ENCODE assay signal across 14 cellular contexts in genomic region chr12:64624035-64624434, GRCh38. TPM values are rescaled to one million over a fixed set of nuclear protein-coding genes. Genes with fewer than 3 reads are reported as not detected.
DNase-seq lines count a peak whose midpoint lies in the region; ATAC-seq and TF ChIP-seq lines count a peak whose summit lies in the region.
"Had no signal": no experiment of that assay in that cellular context is flagged by ENCODE, and none has a peak within 500 bp of the region (broad histone marks: within the 10 kb centered on the region; RNA-seq: fewer than 3 reads in every experiment).

No MANE protein-coding gene starts in this region.

- no peaks in the 10 kb centered on the region for H3K27me3 Mint-ChIP-seq in activated naive CD4-positive, alpha-beta T cell treated with anti-CD3 and anti-CD28 coated beads for 36 hours (ENCODE audit: low read depth)
- H3K27me3 Mint-ChIP-seq in stimulated activated naive B cell treated with anti-CD40 and anti-IgM and Interleukin-4, amounts not matched to agents 10 μg/mL and 1 μg/mL and 100 μg/mL, for 72 hours: no peaks in the 10 kb centered on the region

- H3K9me3 ChIP-seq in PC-9 (ENCODE audit: insufficient read depth, low read depth) (no peaks in the 10 kb centered on the region), esophagus squamous epithelium (no peaks in the 10 kb centered on the region), tibial artery (no peaks in the 10 kb centered on the region)
- H3K9me3 ChIP-seq: breast epithelium had no signal

- H3K36me3 ChIP-seq in PC-9 (ENCODE audit: low read depth): no peaks in the 10 kb centered on the region
- no peaks in the 10 kb centered on the region for H3K36me3 ChIP-seq in esophagus squamous epithelium
- no peaks in the 10 kb centered on the region for H3K36me3 ChIP-seq in tibial artery
- H3K36me3 ChIP-seq: breast epithelium had no signal

- peak overlapping the region; percentile 32 for H3K27ac Mint-ChIP-seq in activated naive CD4-positive, alpha-beta T cell treated with anti-CD3 and anti-CD28 coated beads for 36 hours
- H3K27ac Mint-ChIP-seq in stimulated activated naive B cell treated with anti-CD40 and anti-IgM and Interleukin-4, amounts not matched to agents 10 μg/mL and 1 μg/mL and 100 μg/mL, for 72 hours: no peak overlapping the region

- H3K27ac ChIP-seq in PC-9 (peak overlapping the region; percentile 100), esophagus squamous epithelium (peak overlapping the region in 3 of 4 donors; percentile 19 to 82 (median 80)), tibial artery (peak overlapping the region; percentile 80 to 88)

- H4K20me1 ChIP-seq in PC-9 (ENCODE audit: insufficient read depth): no peaks in the 10 kb centered on the region

- H3K4me1 ChIP-seq in PC-9 (replicated peaks; ENCODE audit: insufficient read depth): peaks cover 68% of the 10 kb centered on the region
- H3K4me1 ChIP-seq in esophagus squamous epithelium: peaks cover 10 to 79% (median 28%) of the 10 kb centered on the region in 3 donors
- peaks cover 0 to 99% (median 58%) of the 10 kb centered on the region in 4 donors for H3K4me1 ChIP-seq in tibial artery
- H3K4me1 ChIP-seq: breast epithelium had no signal

- no peaks in the 10 kb centered on the region for H3K9me3 Mint-ChIP-seq in activated naive CD4-positive, alpha-beta T cell treated with anti-CD3 and anti-CD28 coated beads for 36 hours
- no peaks in the 10 kb centered on the region for H3K9me3 Mint-ChIP-seq in stimulated activated naive B cell treated with anti-CD40 and anti-IgM and Interleukin-4, amounts not matched to agents 10 μg/mL and 1 μg/mL and 100 μg/mL, for 72 hours

- BruUV-seq in PC-9 (replicated peaks; lab: Mats Ljungman, UMichigan): no TSS peak

- H3K9me2 ChIP-seq in PC-9 (ENCODE audit: insufficient read depth): no peaks in the 10 kb centered on the region

- ATAC-seq in left lobe of liver: no peak
- ATAC-seq in stimulated activated naive B cell treated with anti-CD40 and anti-IgM and Interleukin-4, amounts not matched to agents 10 μg/mL and 1 μg/mL and 100 μg/mL, for 72 hours (replicated peaks): no peak
- ATAC-seq: Right ventricle myocardium inferior had no signal

- H3K79me2 ChIP-seq in PC-9 (ENCODE audit: low read depth): peaks cover 80% of the 10 kb centered on the region

- H2AFZ ChIP-seq in PC-9: no peak overlapping the region

- no peak for DNase-seq in activated naive CD4-positive, alpha-beta T cell treated with anti-CD3 and anti-CD28 coated beads for 36 hours
- no peak for DNase-seq in activated naive CD4-positive, alpha-beta T cell treated with Interleukin-2 at 50 U/mL for 16 hours
- no peak for DNase-seq in PC-9
- no peak for DNase-seq in esophagus squamous epithelium (lab: John Stamatoyannopoulos, UW)
- no peak for DNase-seq in tibial artery
- DNase-seq in left lobe of liver (ENCODE audit: low spot score): no peak
- DNase-seq in cerebellar cortex (ENCODE audit: low spot score): no peak
- no peak for DNase-seq in stimulated activated naive B cell treated with anti-CD40 and anti-IgM and Interleukin-4, amounts not matched to agents 10 μg/mL and 1 μg/mL and 100 μg/mL, for 72 hours
- DNase-seq: activated CD4-positive, alpha-beta T cell treated with anti-CD3 and anti-CD28 coated beads, Interleukin-2, amount 50 U/mL, for 48 hours; NCI-H1694 treated with DMSO at 0.1 percent for 48 hours; NCI-H524 treated with DMSO at 0.1 percent for 48 hours; T1000 had no signal

- intact Hi-C loops in activated naive CD4-positive, alpha-beta T cell treated with anti-CD3 and anti-CD28 coated beads for 36 hours (cut with micrococcal nuclease): loop anchor here (2.0 to 5.0 kb wide), 2 partner anchors 31 to 1543 kb away; partner anchors contain the start of gene TMBIM4
- intact Hi-C loops in PC-9 (cut with micrococcal nuclease; ENCODE audit: unreplicated experiment): loop anchor here (2.0 kb wide), 1 partner anchor 55 kb away; no protein-coding TSS in a partner anchor
- intact Hi-C loops in esophagus squamous epithelium (cut with DNase I): no loop called here
- intact Hi-C loops in tibial artery (cut with DNase I; ENCODE audit: low total_unique reads): no loop called here

- WGBS in esophagus squamous epithelium, 2 donors: 92% methylated on average over 4 of the region's 4 CpGs

- H3K4me2 ChIP-seq in PC-9: peak overlapping the region; percentile 78; the same call in 1 of the 2 replicates

- peaks cover 2% of the 10 kb centered on the region for H3K36me3 Mint-ChIP-seq in activated naive CD4-positive, alpha-beta T cell treated with anti-CD3 and anti-CD28 coated beads for 36 hours (ENCODE audit: low read depth)
- peaks cover 11 to 18% of the 10 kb centered on the region in 2 donors for H3K36me3 Mint-ChIP-seq in stimulated activated naive B cell treated with anti-CD40 and anti-IgM and Interleukin-4, amounts not matched to agents 10 μg/mL and 1 μg/mL and 100 μg/mL, for 72 hours

- no peak overlapping the region for H3K4me3 Mint-ChIP-seq in activated naive CD4-positive, alpha-beta T cell treated with anti-CD3 and anti-CD28 coated beads for 36 hours
- H3K4me3 Mint-ChIP-seq in stimulated activated naive B cell treated with anti-CD40 and anti-IgM and Interleukin-4, amounts not matched to agents 10 μg/mL and 1 μg/mL and 100 μg/mL, for 72 hours: peak overlapping the region in 1 of 2 donors; percentile 14

- TF ChIP-seq CTCF in PC-9 (conservative IDR thresholded peaks at IDR 0.05): no peak
- no peak for TF ChIP-seq CTCF in esophagus squamous epithelium (IDR thresholded peaks at IDR 0.05)
- no peak for TF ChIP-seq CTCF in tibial artery (IDR thresholded peaks at IDR 0.05)

- peaks cover 37% of the 10 kb centered on the region for H3F3A ChIP-seq in PC-9 (ENCODE audit: insufficient read depth, low read depth)

- H3K27me3 ChIP-seq in PC-9 (ENCODE audit: insufficient read depth, low read depth) (no peaks in the 10 kb centered on the region), esophagus squamous epithelium (no peaks in the 10 kb centered on the region), tibial artery (no peaks in the 10 kb centered on the region)
- H3K27me3 ChIP-seq: breast epithelium had no signal

- CTCF ChIA-PET in activated naive CD4-positive, alpha-beta T cell treated with anti-CD3 and anti-CD28 coated beads for 36 hours (lab: Charles Lee): interaction anchor here (0.6 kb wide), 2 partner anchors 30 to 120 kb away, joined by 3 read pairs; no protein-coding TSS in a partner anchor
- CTCF ChIA-PET in PC-9 (lab: Charles Lee): no interaction called here

- H3K4me3 ChIP-seq in PC-9 (no peak overlapping the region), esophagus squamous epithelium (no peak overlapping the region), tibial artery (no peak overlapping the region)
- H3K4me3 ChIP-seq: breast epithelium had no signal

- POLR2A ChIA-PET in PC-9 (lab: Charles Lee; ENCODE audit: unreplicated experiment): no interaction called here

- no peak for TF ChIP-seq POLR2A in esophagus squamous epithelium (IDR thresholded peaks at IDR 0.05)

- peaks cover 72% of the 10 kb centered on the region for H3K4me1 Mint-ChIP-seq in activated naive CD4-positive, alpha-beta T cell treated with anti-CD3 and anti-CD28 coated beads for 36 hours (ENCODE audit: low read depth)
- H3K4me1 Mint-ChIP-seq in stimulated activated naive B cell treated with anti-CD40 and anti-IgM and Interleukin-4, amounts not matched to agents 10 μg/mL and 1 μg/mL and 100 μg/mL, for 72 hours: peaks cover 26 to 72% of the 10 kb centered on the region in 2 donors

RNA-seq across cellular contexts. Expression of gene RASSF3, which starts 13.7 kb away (rescaled TPM):
- 10 to 100 TPM; 39.4 to 43.8 TPM for total RNA-seq in activated naive CD4-positive, alpha-beta T cell treated with anti-CD3 and anti-CD28 coated beads for 36 hours
- total RNA-seq in PC-9 (2021): 32.4 and 38.9 TPM in 2 replicates
- total RNA-seq in esophagus squamous epithelium: 10 to 100 TPM; 10.4 to 44.4 (median 15.5) TPM
- total RNA-seq in left lobe of liver: 11.2 TPM

Comparison
In these comparisons a context has a peak if more than half of its experiments do, and no peak if none do; other contexts are left out.
1. intact Hi-C loops: an anchor here in activated naive CD4-positive, alpha-beta T cell treated with anti-CD3 and anti-CD28 coated beads for 36 hours (2.0 to 5.0 kb wide) and PC-9 (2.0 kb wide); none called in esophagus squamous epithelium and tibial artery.